In genomic region chr11:82811369-82811768, GRCh38 we compare ENCODE assay signal across 22 cellular contexts.
"Had no signal": no experiment of that assay in that cellular context is flagged by ENCODE, and none has a peak within 500 bp of the region (broad histone marks: within the 10 kb centered on the region; RNA-seq: fewer than 3 reads in every experiment).

No MANE protein-coding gene starts in this region.

- H3K4me1 Mint-ChIP-seq: activated CD4-positive, alpha-beta T cell treated with anti-CD3 and anti-CD28 coated beads, Interleukin-2, amount 10 ng/mL, durations not matched to agents 7 days and 5 days; activated CD8-positive, alpha-beta memory T cell treated with anti-CD3 and anti-CD28 coated beads, Interleukin-2, amount 10 ng/mL, durations not matched to agents 7 days and 5 days; activated naive CD4-positive, alpha-beta T cell treated with anti-CD3 and anti-CD28 coated beads, Interleukin-2, amount 10 ng/mL, durations not matched to agents 7 days and 5 days; naive B cell; stimulated activated naive B cell treated with anti-CD40 and anti-IgM and Interleukin-4, amounts not matched to agents 10 μg/mL and 1 μg/mL and 100 μg/mL, for 72 hours had no signal

- ATAC-seq: activated CD8-positive, alpha-beta memory T cell treated with anti-CD3 and anti-CD28 coated beads, Interleukin-2, amount 10 ng/mL, durations not matched to agents 7 days and 5 days; activated CD8-positive, alpha-beta T cell treated with anti-CD3 and anti-CD28 coated beads for 36 hours; left lobe of liver; lower lobe of right lung; stimulated activated naive B cell treated with anti-CD40 and anti-IgM and Interleukin-4, amounts not matched to agents 10 μg/mL and 1 μg/mL and 100 μg/mL, for 72 hours had no signal

- H3K9me3 Mint-ChIP-seq: activated CD4-positive, alpha-beta T cell treated with anti-CD3 and anti-CD28 coated beads, Interleukin-2, amount 10 ng/mL, durations not matched to agents 7 days and 5 days; activated CD8-positive, alpha-beta T cell treated with anti-CD3 and anti-CD28 coated beads for 36 hours; activated naive CD4-positive, alpha-beta T cell treated with anti-CD3 and anti-CD28 coated beads, Interleukin-2, amount 10 ng/mL, durations not matched to agents 7 days and 5 days; naive B cell; neural crest cell; stimulated activated naive B cell treated with anti-CD40 and anti-IgM and Interleukin-4, amounts not matched to agents 10 μg/mL and 1 μg/mL and 100 μg/mL, for 72 hours; T-helper 2 cell treated with Interferon-gamma antibody and Interleukin-4, amounts not matched to agents 5 μg/mL and 100 μg/mL, for 36 hours had no signal

- DNase-seq: activated CD4-positive, alpha-beta T cell treated with anti-CD3 and anti-CD28 coated beads, Interleukin-2, amount 10 ng/mL, durations not matched to agents 7 days and 5 days; activated CD4-positive, CD25-positive, alpha-beta regulatory T cell treated with anti-CD3 and anti-CD28 coated beads, Interleukin-2, amount 50 U/mL, for 72 hours; activated CD8-positive, alpha-beta memory T cell treated with anti-CD3 and anti-CD28 coated beads, Interleukin-2, amount 10 ng/mL, durations not matched to agents 7 days and 5 days; activated CD8-positive, alpha-beta T cell treated with anti-CD3 and anti-CD28 coated beads for 36 hours; activated effector memory CD4-positive, alpha-beta T cell treated with anti-CD3 and anti-CD28 coated beads, Interleukin-2, amount 50 U/mL, for 16 hours; activated naive CD4-positive, alpha-beta T cell treated with anti-CD3 and anti-CD28 coated beads, Interleukin-2, amount 10 ng/mL, durations not matched to agents 7 days and 5 days; activated T-cell treated with anti-CD3 and anti-CD28 coated beads for 4 hours; amygdala; effector CD8-positive, alpha-beta T cell; foreskin melanocyte; hypothalamus; lower lobe of right lung; naive B cell; stimulated activated CD4-positive, alpha-beta T cell treated with anti-CD3 and anti-CD28 coated beads, Interleukin-2, amount 100 ng/mL, for 48 hours; stimulated activated CD8-positive, alpha-beta memory T cell treated with anti-CD3 and anti-CD28 coated beads, Interleukin-4, amount 100 ng/mL, for 48 hours; stimulated activated naive B cell treated with anti-CD40 and anti-IgM and Interleukin-4, amounts not matched to agents 10 μg/mL and 1 μg/mL and 100 μg/mL, for 72 hours; transverse colon; uterus had no signal

- H3K27ac Mint-ChIP-seq: activated CD4-positive, alpha-beta T cell treated with anti-CD3 and anti-CD28 coated beads, Interleukin-2, amount 10 ng/mL, durations not matched to agents 7 days and 5 days; activated CD8-positive, alpha-beta memory T cell treated with anti-CD3 and anti-CD28 coated beads, Interleukin-2, amount 10 ng/mL, durations not matched to agents 7 days and 5 days; activated CD8-positive, alpha-beta T cell treated with anti-CD3 and anti-CD28 coated beads for 36 hours; activated naive CD4-positive, alpha-beta T cell treated with anti-CD3 and anti-CD28 coated beads, Interleukin-2, amount 10 ng/mL, durations not matched to agents 7 days and 5 days; naive B cell; stimulated activated naive B cell treated with anti-CD40 and anti-IgM and Interleukin-4, amounts not matched to agents 10 μg/mL and 1 μg/mL and 100 μg/mL, for 72 hours; T-helper 2 cell treated with Interferon-gamma antibody and Interleukin-4, amounts not matched to agents 5 μg/mL and 100 μg/mL, for 36 hours had no signal

- H3K4me1 ChIP-seq: lower lobe of right lung, transverse colon, uterus had no signal

- H3K27ac ChIP-seq: lower lobe of right lung, transverse colon, uterus, VCaP had no signal

- H3K4me3 ChIP-seq: lower lobe of right lung, transverse colon, uterus had no signal

- H3K9me3 ChIP-seq: lower lobe of right lung, transverse colon, uterus had no signal

- H3K27me3 ChIP-seq: uterus had no signal

- H3K36me3 ChIP-seq: lower lobe of right lung, transverse colon, uterus had no signal

- H3K36me3 Mint-ChIP-seq: activated CD8-positive, alpha-beta memory T cell treated with anti-CD3 and anti-CD28 coated beads, Interleukin-2, amount 10 ng/mL, durations not matched to agents 7 days and 5 days; activated naive CD4-positive, alpha-beta T cell treated with anti-CD3 and anti-CD28 coated beads, Interleukin-2, amount 10 ng/mL, durations not matched to agents 7 days and 5 days; naive B cell; stimulated activated naive B cell treated with anti-CD40 and anti-IgM and Interleukin-4, amounts not matched to agents 10 μg/mL and 1 μg/mL and 100 μg/mL, for 72 hours had no signal

- H3K4me3 Mint-ChIP-seq: activated CD4-positive, alpha-beta T cell treated with anti-CD3 and anti-CD28 coated beads, Interleukin-2, amount 10 ng/mL, durations not matched to agents 7 days and 5 days; activated CD8-positive, alpha-beta memory T cell treated with anti-CD3 and anti-CD28 coated beads, Interleukin-2, amount 10 ng/mL, durations not matched to agents 7 days and 5 days; activated CD8-positive, alpha-beta T cell treated with anti-CD3 and anti-CD28 coated beads for 36 hours; activated naive CD4-positive, alpha-beta T cell treated with anti-CD3 and anti-CD28 coated beads, Interleukin-2, amount 10 ng/mL, durations not matched to agents 7 days and 5 days; naive B cell; neural crest cell; stimulated activated naive B cell treated with anti-CD40 and anti-IgM and Interleukin-4, amounts not matched to agents 10 μg/mL and 1 μg/mL and 100 μg/mL, for 72 hours; T-helper 2 cell treated with Interferon-gamma antibody and Interleukin-4, amounts not matched to agents 5 μg/mL and 100 μg/mL, for 36 hours had no signal
